In the genomic region with DNA sequence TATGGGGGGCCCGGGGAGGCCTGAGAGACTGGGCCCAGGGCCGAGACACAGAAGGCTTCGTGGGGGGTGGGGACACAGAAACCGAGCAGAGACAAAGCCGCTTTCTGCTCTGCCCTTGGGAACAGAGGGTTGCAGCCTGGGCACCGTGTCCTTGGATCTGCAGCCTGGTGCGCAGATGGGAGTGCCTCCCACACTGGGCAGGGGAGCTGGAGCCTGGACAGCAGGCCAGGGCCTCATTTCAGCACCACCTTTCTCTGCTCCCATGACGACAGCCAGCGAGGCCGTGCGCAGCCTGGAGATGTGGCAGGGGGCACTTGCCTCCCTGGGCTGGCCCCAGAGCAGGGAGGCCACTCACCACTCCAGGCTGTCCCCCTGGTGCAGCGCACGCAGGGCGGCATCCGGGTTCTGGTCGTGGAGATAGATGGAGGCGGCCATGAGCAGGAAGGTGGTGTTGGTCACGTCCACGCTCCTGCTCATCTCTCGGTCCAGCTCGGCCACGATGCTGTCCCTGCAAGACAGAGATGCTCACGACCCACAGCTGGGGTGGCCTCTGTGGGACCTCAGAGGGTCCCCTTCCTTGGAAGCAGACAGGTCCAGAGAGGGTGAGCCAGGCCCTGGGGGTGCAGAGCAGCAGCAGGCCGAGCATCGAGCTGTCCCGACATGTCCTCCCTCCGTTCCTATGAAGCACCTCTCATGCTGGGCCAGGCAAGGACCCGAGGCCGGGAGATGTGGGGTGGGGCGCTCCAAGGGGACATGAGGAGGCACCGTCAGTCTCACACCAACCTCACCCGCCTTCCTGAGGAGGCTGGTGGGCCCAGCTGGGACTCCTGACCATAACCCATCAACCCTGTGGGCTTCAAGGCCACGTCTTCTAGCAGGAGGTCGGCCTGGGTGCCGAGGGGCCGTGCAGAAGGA, we compare ENCODE assay signal across 24 cellular contexts. TPM values are rescaled to one million over a fixed set of nuclear protein-coding genes. Genes with fewer than 3 reads are reported as not detected.
DNase-seq lines count a peak whose midpoint lies in the region; ATAC-seq and TF ChIP-seq lines count a peak whose summit lies in the region.
"Had no signal": no experiment of that assay in that cellular context is flagged by ENCODE, and none has a peak within 500 bp of the region (broad histone marks: within the 10 kb centered on the region; RNA-seq: fewer than 3 reads in every experiment).

No MANE protein-coding gene starts in this region.

- no peak overlapping the region for H3K27ac Mint-ChIP-seq in activated T-cell treated with anti-CD3 and anti-CD28 coated beads, Interleukin-2, amount 50 U/mL, for 72 hours
- H3K27ac Mint-ChIP-seq: activated CD4-positive, alpha-beta T cell treated with anti-CD3 and anti-CD28 coated beads for 36 hours; activated naive CD4-positive, alpha-beta T cell treated with anti-CD3 and anti-CD28 coated beads, Interleukin-2, amount 10 ng/mL, durations not matched to agents 7 days and 5 days; nephron; T-helper 1 cell treated with Interleukin-12 subunit alpha and Interleukin-12 subunit beta and Interleukin-4 antibody, amounts not matched to agents 30 μg/mL and 1 μg/mL, for 36 hours had no signal

- no peak for TF ChIP-seq EP300 in SK-N-SH (IDR thresholded peaks at IDR 0.05; ENCODE audit: borderline replicate concordance in 1 of 2, low read depth in 1 of 2, low read length in 1 of 2)

- no peaks in the 10 kb centered on the region for H3K9me2 ChIP-seq in SK-N-SH

- no peak overlapping the region for H3K4me3 Mint-ChIP-seq in activated T-cell treated with anti-CD3 and anti-CD28 coated beads, Interleukin-2, amount 50 U/mL, for 72 hours
- H3K4me3 Mint-ChIP-seq: activated CD4-positive, alpha-beta T cell treated with anti-CD3 and anti-CD28 coated beads for 36 hours; activated naive CD4-positive, alpha-beta T cell treated with anti-CD3 and anti-CD28 coated beads, Interleukin-2, amount 10 ng/mL, durations not matched to agents 7 days and 5 days; activated T-cell treated with anti-CD3 and anti-CD28 coated beads, Interleukin-2, amount 50 U/mL, for 4 hours; nephron; T-helper 1 cell treated with Interleukin-12 subunit alpha and Interleukin-12 subunit beta and Interleukin-4 antibody, amounts not matched to agents 30 μg/mL and 1 μg/mL, for 36 hours had no signal

- no peak overlapping the region for H3K4me3 ChIP-seq in spleen
- no peak overlapping the region for H3K4me3 ChIP-seq in SK-N-SH (ENCODE audit: low read depth in 2 of 2, low read length in 1 of 2)
- H3K4me3 ChIP-seq: mucosa of descending colon, prostate gland, suprapubic skin had no signal

- H3K9me3 Mint-ChIP-seq in activated T-cell treated with anti-CD3 and anti-CD28 coated beads, Interleukin-2, amount 50 U/mL, for 72 hours: no peaks in the 10 kb centered on the region
- H3K9me3 Mint-ChIP-seq: activated naive CD4-positive, alpha-beta T cell treated with anti-CD3 and anti-CD28 coated beads, Interleukin-2, amount 10 ng/mL, durations not matched to agents 7 days and 5 days; activated T-cell treated with anti-CD3 and anti-CD28 coated beads, Interleukin-2, amount 50 U/mL, for 4 hours; nephron; T-helper 1 cell treated with Interleukin-12 subunit alpha and Interleukin-12 subunit beta and Interleukin-4 antibody, amounts not matched to agents 30 μg/mL and 1 μg/mL, for 36 hours had no signal

- TF ChIP-seq CTCF in spleen (IDR thresholded peaks at IDR 0.05 in 8 of 11, conservative IDR thresholded peaks at IDR 0.05 in 3 of 11) (no peak), SK-N-SH (IDR thresholded peaks at IDR 0.05) (no peak)

- in situ Hi-C loops in G401 (cut with HindIII; ENCODE audit: low sequenced_read_pairs): no loop called here

- intact Hi-C loops in spleen (cut with DNase I; ENCODE audit: low total_unique reads): no loop called here

- no peak for ATAC-seq in activated T-cell treated with anti-CD3 and anti-CD28 coated beads, Interleukin-2, amount 50 U/mL, for 72 hours (replicated peaks in 1 of 2)
- ATAC-seq: activated CD4-positive, alpha-beta T cell treated with anti-CD3 and anti-CD28 coated beads for 36 hours; activated T-cell treated with anti-CD3 and anti-CD28 coated beads, Interleukin-2, amount 50 U/mL, for 4 hours; HCT116; mucosa of descending colon; Panc1 had no signal

- peaks cover 0 to 5% of the 10 kb centered on the region in 2 donors for H3K36me3 Mint-ChIP-seq in activated T-cell treated with anti-CD3 and anti-CD28 coated beads, Interleukin-2, amount 50 U/mL, for 72 hours (ENCODE audit: insufficient read depth in 2 of 2)

- CTCF ChIA-PET in SK-N-SH (lab: Yijun Ruan, JAX): interaction anchor here (1.4 to 4.1 kb wide), 3 partner anchors 11 to 12 kb away, joined by 4 to 22 read pairs (median 5); a partner anchor contains a TSS

- no peak overlapping the region for H3K4me2 ChIP-seq in SK-N-SH

- peaks cover 6% of the 10 kb centered on the region; the same call in 1 of the 2 replicates for H3K79me2 ChIP-seq in SK-N-SH (ENCODE audit: insufficient read depth)

- H3K4me1 Mint-ChIP-seq in activated T-cell treated with anti-CD3 and anti-CD28 coated beads, Interleukin-2, amount 50 U/mL, for 72 hours (ENCODE audit: low read depth): no peaks in the 10 kb centered on the region
- H3K4me1 Mint-ChIP-seq: activated CD4-positive, alpha-beta T cell treated with anti-CD3 and anti-CD28 coated beads for 36 hours; activated naive CD4-positive, alpha-beta T cell treated with anti-CD3 and anti-CD28 coated beads, Interleukin-2, amount 10 ng/mL, durations not matched to agents 7 days and 5 days; nephron had no signal

- no peak overlapping the region for H3K9ac ChIP-seq in SK-N-SH

- H3K4me1 ChIP-seq in spleen: no peaks in the 10 kb centered on the region
- no peaks in the 10 kb centered on the region for H3K4me1 ChIP-seq in SK-N-SH (ENCODE audit: control insufficient read depth in 1 of 2, insufficient read depth in 2 of 2, low read depth in 1 of 2, low read length in 1 of 2)
- H3K4me1 ChIP-seq: prostate gland, suprapubic skin had no signal

- POLR2A ChIA-PET in SK-N-SH (lab: Yijun Ruan, JAX): interaction anchor here (1.0 kb wide), 3 partner anchors 8 to 13 kb away, joined by 3 read pairs; a partner anchor contains a TSS

- H3K9me3 ChIP-seq in spleen: no peaks in the 10 kb centered on the region
- H3K9me3 ChIP-seq in SK-N-SH: no peaks in the 10 kb centered on the region
- H3K9me3 ChIP-seq: mucosa of descending colon, prostate gland, suprapubic skin had no signal

- 94 to 95% (median 94%) methylated on average over 23 to 36 of the region's 36 CpGs for WGBS in spleen, 5 donors
- whole genome bisulfite sequencing in SK-N-SH (ENCODE audit: low lambda C conversion rate): no CpG with 5 or more reads among the region's 36 CpGs

- no peak overlapping the region for H2AFZ ChIP-seq in SK-N-SH (ENCODE audit: low read depth)

- peaks cover 7% of the 10 kb centered on the region; the same call in 1 of the 2 replicates for H4K20me1 ChIP-seq in SK-N-SH (ENCODE audit: insufficient read depth)

- H3K27me3 ChIP-seq in spleen (replicated peaks in 1 of 7) (no peaks in the 10 kb centered on the region), SK-N-SH (ENCODE audit: insufficient read depth) (no peaks in the 10 kb centered on the region)
- H3K27me3 ChIP-seq: suprapubic skin had no signal

- TF ChIP-seq POLR2A in spleen (IDR thresholded peaks at IDR 0.05): no peak

- H3K27me3 Mint-ChIP-seq in activated T-cell treated with anti-CD3 and anti-CD28 coated beads, Interleukin-2, amount 50 U/mL, for 72 hours (ENCODE audit: low read depth): no peaks in the 10 kb centered on the region
- H3K27me3 Mint-ChIP-seq: activated CD4-positive, alpha-beta T cell treated with anti-CD3 and anti-CD28 coated beads for 36 hours; activated naive CD4-positive, alpha-beta T cell treated with anti-CD3 and anti-CD28 coated beads, Interleukin-2, amount 10 ng/mL, durations not matched to agents 7 days and 5 days had no signal

- no peaks in the 10 kb centered on the region for H3F3A ChIP-seq in SK-N-SH (replicated peaks; ENCODE audit: insufficient read depth)

- DNase-seq in G401 (ENCODE audit: low spot score): peak; percentile 49
- peak; percentile 36 for DNase-seq in cerebellar cortex (ENCODE audit: low spot score)
- DNase-seq in islet precursor cell: peak; percentile 51
- DNase-seq in putamen (ENCODE audit: low spot score): peak; percentile 87
- DNase-seq in activated T-cell treated with anti-CD3 and anti-CD28 coated beads, Interleukin-2, amount 50 U/mL, for 72 hours: no peak
- no peak for DNase-seq in activated naive CD4-positive, alpha-beta T cell treated with anti-CD3 and anti-CD28 coated beads, Interleukin-2, amount 50 U/mL, for 16 hours
- DNase-seq in spleen: no peak
- no peak for DNase-seq in SK-N-SH
- DNase-seq: activated CD4-positive, alpha-beta T cell treated with anti-CD3 and anti-CD28 coated beads for 36 hours; activated naive CD4-positive, alpha-beta T cell treated with anti-CD3 and anti-CD28 coated beads, Interleukin-2, amount 10 ng/mL, durations not matched to agents 7 days and 5 days; activated T-cell treated with anti-CD3 and anti-CD28 coated beads, Interleukin-2, amount 50 U/mL, for 4 hours; central memory CD4-positive, alpha-beta T cell; mucosa of descending colon; NCI-H1092; NCI-H1930; NCI-H526 had no signal

- H3K36me3 ChIP-seq in spleen (peaks cover 0 to 98% (median 80%) of the 10 kb centered on the region in 6 donors), SK-N-SH (replicated peaks in 1 of 2; ENCODE audit: control insufficient read depth in 1 of 2, insufficient read depth in 2 of 2, low read length in 1 of 2) (peaks cover 11 to 55% of the 10 kb centered on the region in 2 experiments)

- no peak for TF ChIP-seq RAD21 in SK-N-SH (IDR thresholded peaks at IDR 0.05; ENCODE audit: low read length)

- H3K27ac ChIP-seq in spleen (no peak overlapping the region), SK-N-SH (ENCODE audit: low read depth in 2 of 2, low read length in 1 of 2) (no peak overlapping the region)
- H3K27ac ChIP-seq: HL-60, prostate gland, suprapubic skin had no signal

RNA-seq across cellular contexts. Expression of a gene that starts 10.9 kb away (rescaled TPM):
- 10.5 and 13.1 TPM in 2 replicates for total RNA-seq in G401 (2014; rRNA removed; shearing (Covaris generic))
- not detected for total RNA-seq in activated T-cell treated with anti-CD3 and anti-CD28 coated beads, Interleukin-2, amount 50 U/mL, for 72 hours
- total RNA-seq in spleen: under 1 TPM in 4 of 7 donors, not detected in 3; 0.16 to 0.50 (median 0.40) TPM
- polyA plus RNA-seq in spleen (under 1 TPM in 2 of 3 donors, not detected in 1; 0.06 to 0.45 TPM), SK-N-SH (2012; rRNA removed) (5.4 and 7.3 TPM in 2 replicates)
- 3.7 and 5.1 TPM in 2 replicates for polyA plus RNA-seq in SK-N-SH (2012; cell fraction: cytosol; rRNA removed)
- 6.2 and 6.4 TPM in 2 replicates for polyA plus RNA-seq in SK-N-SH (2012; cell fraction: nucleus; rRNA removed)
- polyA plus RNA-seq: liver had no signal

RNA-seq across cellular contexts. Expression of a gene that starts 12.3 kb away (rescaled TPM):
- total RNA-seq in G401 (2014; rRNA removed; shearing (Covaris generic)): 410 and 516 TPM in 2 replicates
- 100 to 1,000 TPM; 191 to 222 TPM for total RNA-seq in activated T-cell treated with anti-CD3 and anti-CD28 coated beads, Interleukin-2, amount 50 U/mL, for 72 hours
- 100 to 1,000 TPM; 135 to 261 (median 158) TPM for total RNA-seq in spleen
- polyA plus RNA-seq in spleen (100 to 1,000 TPM; 164 to 248 (median 196) TPM), SK-N-SH (2012; rRNA removed) (412 and 450 TPM in 2 replicates)
- 182 and 282 TPM in 2 replicates for polyA plus RNA-seq in SK-N-SH (2012; cell fraction: cytosol; rRNA removed)
- 272 and 273 TPM in 2 replicates for polyA plus RNA-seq in SK-N-SH (2012; cell fraction: nucleus; rRNA removed)

RNA-seq across cellular contexts. Expression of a gene that starts 12.7 kb away (rescaled TPM):
- 64.6 and 77.8 TPM in 2 replicates for total RNA-seq in G401 (2014; rRNA removed; shearing (Covaris generic))
- total RNA-seq in activated T-cell treated with anti-CD3 and anti-CD28 coated beads, Interleukin-2, amount 50 U/mL, for 72 hours: 10 to 100 TPM; 46.4 to 68.5 TPM
- 10 to 100 TPM; 31.0 to 42.6 (median 34.8) TPM for total RNA-seq in spleen
- polyA plus RNA-seq in spleen (10 to 100 TPM; 37.4 to 48.0 (median 38.7) TPM), SK-N-SH (2012; rRNA removed) (81.7 and 86.8 TPM in 2 replicates)
- polyA plus RNA-seq in SK-N-SH (2012; cell fraction: cytosol; rRNA removed): 47.6 and 65.1 TPM in 2 replicates
- polyA plus RNA-seq in SK-N-SH (2012; cell fraction: nucleus; rRNA removed): 104 and 112 TPM in 2 replicates

RNA-seq across cellular contexts. Expression of a gene that starts 34.2 kb away (rescaled TPM):
- 25.0 and 57.7 TPM in 2 replicates for total RNA-seq in G401 (2014; rRNA removed; shearing (Covaris generic))
- total RNA-seq in activated T-cell treated with anti-CD3 and anti-CD28 coated beads, Interleukin-2, amount 50 U/mL, for 72 hours: 1 to 10 TPM in 1 of 2 donors, under 1 TPM in 1; 0.86 to 1.8 TPM
- 100 to 1,000 TPM in 2 of 7 donors, 10 to 100 TPM in 5; 23.0 to 197 (median 80.0) TPM for total RNA-seq in spleen
- 100 to 1,000 TPM in 2 of 3 donors, 10 to 100 TPM in 1; 22.4 to 279 (median 148) TPM for polyA plus RNA-seq in spleen
- 81.0 and 83.0 TPM in 2 replicates for polyA plus RNA-seq in SK-N-SH (2012; rRNA removed)
- polyA plus RNA-seq in SK-N-SH (2012; cell fraction: cytosol; rRNA removed): 47.0 and 68.7 TPM in 2 replicates
- polyA plus RNA-seq in SK-N-SH (2012; cell fraction: nucleus; rRNA removed): 122 and 185 TPM in 2 replicates

Comparison
In these comparisons a context has a peak if more than half of its experiments do, and no peak if none do; other contexts are left out.
1. DNase-seq: peak in G401 (single experiment), cerebellar cortex (single experiment), islet precursor cell (single experiment) and putamen (single experiment); none in activated T-cell treated with anti-CD3 and anti-CD28 coated beads, Interleukin-2, amount 50 U/mL, for 72 hours (0 of 2), activated naive CD4-positive, alpha-beta T cell treated with anti-CD3 and anti-CD28 coated beads, Interleukin-2, amount 50 U/mL, for 16 hours (single experiment), spleen (single experiment) and SK-N-SH (single experiment).